In the genomic region with DNA sequence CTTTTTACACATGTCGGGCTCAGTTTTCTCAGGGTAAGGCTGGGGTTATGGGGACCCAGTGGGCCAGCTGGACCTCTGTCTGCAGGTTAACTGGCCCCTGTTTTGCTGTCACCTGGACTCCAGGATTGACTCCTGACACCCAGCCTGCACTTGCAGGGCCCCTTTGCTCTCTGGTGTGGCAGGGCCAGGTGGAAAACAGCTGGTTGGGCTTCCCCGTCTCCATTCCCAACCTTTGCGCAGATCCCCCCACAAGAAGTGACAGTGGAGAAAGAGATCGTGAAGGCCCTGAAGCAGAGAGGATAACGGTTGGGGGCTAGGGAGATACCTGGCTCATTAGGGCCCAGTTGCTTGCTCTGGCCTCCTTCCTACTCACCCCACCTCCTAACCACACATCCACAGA, we compare ENCODE assay signal across 18 cellular contexts. TPM values are rescaled to one million over a fixed set of nuclear protein-coding genes. Genes with fewer than 3 reads are reported as not detected.
"Had no signal": no experiment of that assay in that cellular context is flagged by ENCODE, and none has a peak within 500 bp of the region (broad histone marks: within the 10 kb centered on the region; RNA-seq: fewer than 3 reads in every experiment).

No MANE protein-coding gene starts in this region.

- H3K9me3 ChIP-seq: left ventricle myocardium inferior, tibial artery, vagina had no signal

- H3K4me3 ChIP-seq: cardiac muscle cell, hepatocyte, left ventricle myocardium inferior, tibial artery, vagina had no signal

- H3K27me3 ChIP-seq: cardiac muscle cell, tibial artery, vagina had no signal

- H3K36me3 Mint-ChIP-seq: naive thymus-derived CD8-positive, alpha-beta T cell; stimulated activated memory B cell treated with anti-CD40 and anti-IgM and Interleukin-4, amounts not matched to agents 10 μg/mL and 1 μg/mL and 100 μg/mL, for 72 hours had no signal

- ATAC-seq: esophagus mucosa; naive thymus-derived CD8-positive, alpha-beta T cell; stimulated activated memory B cell treated with anti-CD40 and anti-IgM and Interleukin-4, amounts not matched to agents 10 μg/mL and 1 μg/mL and 100 μg/mL, for 72 hours had no signal

- H3K27ac Mint-ChIP-seq: stimulated activated memory B cell treated with anti-CD40 and anti-IgM and Interleukin-4, amounts not matched to agents 10 μg/mL and 1 μg/mL and 100 μg/mL, for 72 hours had no signal

- H3K4me3 Mint-ChIP-seq: stimulated activated memory B cell treated with anti-CD40 and anti-IgM and Interleukin-4, amounts not matched to agents 10 μg/mL and 1 μg/mL and 100 μg/mL, for 72 hours had no signal

- H3K9me3 Mint-ChIP-seq: naive thymus-derived CD8-positive, alpha-beta T cell; stimulated activated memory B cell treated with anti-CD40 and anti-IgM and Interleukin-4, amounts not matched to agents 10 μg/mL and 1 μg/mL and 100 μg/mL, for 72 hours had no signal

- H3K27ac ChIP-seq: hepatocyte, vagina had no signal

- H3K36me3 ChIP-seq: cardiac muscle cell, left ventricle myocardium inferior, tibial artery, vagina had no signal

- DNase-seq: activated CD4-positive, alpha-beta T cell treated with anti-CD3 and anti-CD28 coated beads, Interleukin-2, amount 50 U/mL, for 1 hour; activated CD8-positive, alpha-beta memory T cell treated with anti-CD3 and anti-CD28 coated beads for 24 hours; activated gamma-delta T cell treated with Interleukin-2 at 50 U/mL for 16 hours; left ventricle myocardium inferior; naive thymus-derived CD8-positive, alpha-beta T cell; stimulated activated CD4-positive, alpha-beta T cell treated with anti-CD3 and anti-CD28 coated beads, Interleukin-12 subunit alpha, Interleukin-12 subunit beta, amount 100 ng/mL, for 4 hours; tibial artery had no signal

RNA-seq across cellular contexts. Expression of a gene that starts 1.5 kb away (rescaled TPM):
- total RNA-seq: esophagus mucosa; naive thymus-derived CD8-positive, alpha-beta T cell; pulmonary artery endothelial cell had no signal

RNA-seq across cellular contexts. Expression of a gene that starts 40.6 kb away (rescaled TPM):
- total RNA-seq: pulmonary artery endothelial cell had no signal

RNA-seq across cellular contexts. Expression of a gene that starts 44.7 kb away (rescaled TPM):
- total RNA-seq: astrocyte; cardiac muscle cell; esophagus mucosa; hepatocyte; left ventricle myocardium inferior; mucosa of gallbladder; naive thymus-derived CD8-positive, alpha-beta T cell; omental fat pad; pulmonary artery endothelial cell; sciatic nerve; subcutaneous adipose tissue; vagina had no signal

RNA-seq across cellular contexts. Expression of a gene that starts 58.2 kb away (rescaled TPM):
- total RNA-seq: astrocyte; cardiac muscle cell; esophagus mucosa; hepatocyte; left ventricle myocardium inferior; mucosa of gallbladder; naive thymus-derived CD8-positive, alpha-beta T cell; omental fat pad; pulmonary artery endothelial cell; sciatic nerve; subcutaneous adipose tissue; vagina had no signal
